In genomic region chr9:133286523-133286922, GRCh38 we compare ENCODE assay signal across 20 cellular contexts. TPM values are rescaled to one million over a fixed set of nuclear protein-coding genes. Genes with fewer than 3 reads are reported as not detected.
"Had no signal": no experiment of that assay in that cellular context is flagged by ENCODE, and none has a peak within 500 bp of the region (broad histone marks: within the 10 kb centered on the region; RNA-seq: fewer than 3 reads in every experiment).

No MANE protein-coding gene starts in this region.

- H3K36me3 ChIP-seq: brain microvascular endothelial cell, ovary, thoracic aorta, upper lobe of right lung had no signal

- H3K9me3 ChIP-seq: ovary, upper lobe of right lung had no signal

- H3K4me1 Mint-ChIP-seq: endodermal cell, immature natural killer cell, WTC11 had no signal

- H3K27me3 Mint-ChIP-seq: activated CD8-positive, alpha-beta T cell treated with anti-CD3 and anti-CD28 coated beads for 36 hours; activated naive CD8-positive, alpha-beta T cell had no signal

- H3K4me3 Mint-ChIP-seq: activated CD8-positive, alpha-beta T cell treated with anti-CD3 and anti-CD28 coated beads for 36 hours; activated naive CD8-positive, alpha-beta T cell; endodermal cell; immature natural killer cell; WTC11 had no signal

- H3K4me3 ChIP-seq: lung, ovary, thoracic aorta, upper lobe of right lung had no signal

- DNase-seq: activated CD4-positive, alpha-beta T cell treated with anti-CD3 and anti-CD28 coated beads for 48 hours; activated CD8-positive, alpha-beta memory T cell treated with anti-CD3 and anti-CD28 coated beads, Interleukin-2, amount 50 U/mL, for 4 hours; activated CD8-positive, alpha-beta T cell treated with anti-CD3 and anti-CD28 coated beads for 36 hours; activated gamma-delta T cell treated with Interleukin-2 at 50 U/mL for 16 hours; amygdala; brain microvascular endothelial cell; endodermal cell; foreskin melanocyte; head of caudate nucleus; immature natural killer cell; midbrain; ovary; stimulated activated CD4-positive, alpha-beta T cell treated with anti-CD3 and anti-CD28 coated beads, Interleukin-2, amount 100 ng/mL, for 24 hours; upper lobe of right lung had no signal

- H3K27me3 ChIP-seq: brain microvascular endothelial cell, ovary, upper lobe of right lung had no signal

- H3K27ac Mint-ChIP-seq: activated CD8-positive, alpha-beta T cell treated with anti-CD3 and anti-CD28 coated beads for 36 hours; activated naive CD8-positive, alpha-beta T cell; endodermal cell; immature natural killer cell; WTC11 had no signal

- H3K4me1 ChIP-seq: upper lobe of right lung had no signal

- H3K27ac ChIP-seq: brain microvascular endothelial cell, ovary, thoracic aorta, upper lobe of right lung had no signal

RNA-seq across cellular contexts. Expression of gene ABO, which starts 11.5 kb away (rescaled TPM):
- total RNA-seq: activated CD8-positive, alpha-beta T cell treated with anti-CD3 and anti-CD28 coated beads for 36 hours; myocyte; pulmonary artery endothelial cell had no signal
